ENCODE assay signal across 8 cellular contexts in genomic region chr7:112080441-112080840, GRCh38.
A peak's percentile ranks its signal among the peaks of the same experiment; 100 is the strongest.
DNase-seq lines count a peak whose midpoint lies in the region; ATAC-seq lines count a peak whose summit lies in the region.

No MANE protein-coding gene starts in this region.

- no peaks in the 10 kb centered on the region for H3K9me3 ChIP-seq in SJCRH30 (replicated peaks)

- H3K27me3 ChIP-seq in SJCRH30 = no peaks in the 10 kb centered on the region

- no peaks in the 10 kb centered on the region for H3K36me3 ChIP-seq in SJCRH30

- peaks cover 9% of the 10 kb centered on the region; the same call in 1 of the 2 replicates for H3K4me1 ChIP-seq in SJCRH30

- peak; percentile 85 for ATAC-seq in HG03175 (IDR thresholded peaks at IDR 0.05; ENCODE audit: unreplicated experiment)

- in situ Hi-C loops in ACHN (cut with HindIII; ENCODE audit: low pct_ligation_motif_present, low pct_unique_long_range_greater_than_20kb, low sequenced_read_pairs) = no loop called here

- peak; percentile 98 for DNase-seq in ACHN
- peak; percentile 13 for DNase-seq in GM19240 (ENCODE audit: insufficient read length, low spot score)
- DNase-seq in SJCRH30 = peak; percentile 8 to 30
- DNase-seq in glomerular visceral epithelial cell (ENCODE audit: extremely low spot score) = peak; percentile 83
- DNase-seq in stromal cell of bone marrow (ENCODE audit: low read depth) = peak; percentile 82
- DNase-seq in islet precursor cell = no peak
- no peak for DNase-seq in NCI-H2171 (lab: John Stamatoyannopoulos, UW)

- H3K4me3 ChIP-seq in SJCRH30 = no peak overlapping the region

- H3K27ac ChIP-seq in SJCRH30 = no peak overlapping the region

Comparison
In these comparisons a context has a peak if more than half of its experiments do, and no peak if none do; other contexts are left out.
1. DNase-seq: peak in ACHN (single experiment), GM19240 (single experiment), SJCRH30 (2 of 2), glomerular visceral epithelial cell (single experiment) and stromal cell of bone marrow (single experiment); none in islet precursor cell (single experiment) and NCI-H2171 (single experiment).